ENCODE assay signal across 10 cellular contexts in genomic region chr22:19759994-19760651, GRCh38. TPM values are rescaled to one million over a fixed set of nuclear protein-coding genes. Genes with fewer than 3 reads are reported as not detected.
A peak's percentile ranks its signal among the peaks of the same experiment; 100 is the strongest.
DNase-seq lines count a peak whose midpoint lies in the region; ATAC-seq and TF ChIP-seq lines count a peak whose summit lies in the region.
"Had no signal": no experiment of that assay in that cellular context is flagged by ENCODE, and none has a peak within 500 bp of the region (broad histone marks: within the 10 kb centered on the region; RNA-seq: fewer than 3 reads in every experiment).

No MANE protein-coding gene starts in this region.

- H3K9me3 Mint-ChIP-seq in endodermal cell: no peaks in the 10 kb centered on the region

- H3K27ac Mint-ChIP-seq in endodermal cell: no peak overlapping the region

- 6 to 10% methylated on average over 11 to 16 of the region's 40 CpGs for WGBS in endodermal cell (ENCODE audit: insufficient coverage in 1 of 2, insufficient read length in 1 of 2), 2 experiments

- H4K20me1 ChIP-seq in MM.1S (ENCODE audit: insufficient read depth, low read length): no peaks in the 10 kb centered on the region

- H3K4me3 ChIP-seq in MM.1S (ENCODE audit: low read length) (no peak overlapping the region), endodermal cell (ENCODE audit: low read length) (no peak overlapping the region), skeletal muscle satellite cell (ENCODE audit: low read length) (peak overlapping the region; percentile 62)

- H2AFZ ChIP-seq in MM.1S (ENCODE audit: low read length): no peak overlapping the region

- no peaks in the 10 kb centered on the region for H3K79me2 ChIP-seq in MM.1S (ENCODE audit: low read length)

- H3K27me3 Mint-ChIP-seq in endodermal cell (ENCODE audit: insufficient read depth): peaks cover 89% of the 10 kb centered on the region

- H3K9me3 ChIP-seq in MM.1S (replicated peaks; ENCODE audit: insufficient read depth, low read length) (no peaks in the 10 kb centered on the region), endodermal cell (ENCODE audit: control insufficient read depth, low read length) (no peaks in the 10 kb centered on the region), skeletal muscle satellite cell (replicated peaks; ENCODE audit: low read length) (no peaks in the 10 kb centered on the region)
- H3K9me3 ChIP-seq: sigmoid colon had no signal

- H3K27ac ChIP-seq in MM.1S (ENCODE audit: low read length) (no peak overlapping the region), endodermal cell (ENCODE audit: low read depth, low read length) (no peak overlapping the region)
- H3K27ac ChIP-seq: sigmoid colon had no signal

- intact Hi-C loops in left colon (cut with DNase I, micrococcal nuclease): loop anchor here in 1 of 2 donors (10.0 kb wide), 1 partner anchor 65 kb away; no protein-coding TSS in a partner anchor

- peak overlapping the region; percentile 54; the same call in 1 of the 2 replicates for H3K4me2 ChIP-seq in MM.1S (ENCODE audit: low read depth, low read length)
- H3K4me2 ChIP-seq in skeletal muscle satellite cell (ENCODE audit: low read length): peak overlapping the region; percentile 78

- H3K27me3 ChIP-seq in MM.1S (replicated peaks; ENCODE audit: insufficient read depth, low read length) (peaks cover 85% of the 10 kb centered on the region), endodermal cell (ENCODE audit: control insufficient read depth, insufficient read depth, low read length, poor library complexity, severe bottlenecking) (peaks cover 95% of the 10 kb centered on the region), skeletal muscle satellite cell (ENCODE audit: control insufficient read depth, insufficient read depth, low read length) (peaks cover 10% of the 10 kb centered on the region)

- peak; percentile 24 for DNase-seq in SKM-1 treated with dmso at 0.1 percent for 144 hours (lab: John Stamatoyannopoulos, UW; ENCODE audit: unreplicated experiment)
- no peak for DNase-seq in SKM-1 (lab: John Stamatoyannopoulos, UW; ENCODE audit: unreplicated experiment)
- no peak for DNase-seq in MM.1S
- no peak for DNase-seq in endodermal cell
- no peak for DNase-seq in left colon
- DNase-seq in mesenteric fat pad (ENCODE audit: low spot score): no peak
- DNase-seq: sigmoid colon, substantia nigra had no signal

- H3K9me2 ChIP-seq in MM.1S (replicated peaks; ENCODE audit: insufficient read depth, low read length): no peaks in the 10 kb centered on the region

- peaks cover 9% of the 10 kb centered on the region for H3F3A ChIP-seq in MM.1S (ENCODE audit: insufficient read depth, low read length)

- no peak overlapping the region for H3K9ac ChIP-seq in MM.1S (ENCODE audit: low read length)
- no peak overlapping the region for H3K9ac ChIP-seq in endodermal cell (ENCODE audit: extremely low read depth, low read length, poor library complexity, severe bottlenecking)
- H3K9ac ChIP-seq in skeletal muscle satellite cell (ENCODE audit: low read depth, low read length): peak overlapping the region; percentile 78

- H3K4me3 Mint-ChIP-seq in endodermal cell: peak overlapping the region; percentile 51

- peaks cover 15% of the 10 kb centered on the region for H3K4me1 Mint-ChIP-seq in endodermal cell

- TF ChIP-seq CTCF in MM.1S (IDR thresholded peaks at IDR 0.05; ENCODE audit: low read length) (no peak), endodermal cell (conservative IDR thresholded peaks at IDR 0.05) (no peak)

- no peaks in the 10 kb centered on the region for H3K36me3 ChIP-seq in MM.1S (replicated peaks; ENCODE audit: insufficient read depth, low read length)
- no peaks in the 10 kb centered on the region for H3K36me3 ChIP-seq in endodermal cell (ENCODE audit: control insufficient read depth, insufficient read depth, low read length)
- peaks cover 12% of the 10 kb centered on the region for H3K36me3 ChIP-seq in skeletal muscle satellite cell (ENCODE audit: insufficient read depth, low read length)
- H3K36me3 ChIP-seq: sigmoid colon had no signal

- no peak for ATAC-seq in left colon
- ATAC-seq in HG02852 (IDR thresholded peaks at IDR 0.05; ENCODE audit: unreplicated experiment): no peak

- H3K36me3 Mint-ChIP-seq in endodermal cell (ENCODE audit: low read depth): no peaks in the 10 kb centered on the region

- 0 out of 2 replicates have a peak, but pooled peaks cover 3% of the 10 kb centered on the region for H3K4me1 ChIP-seq in MM.1S (ENCODE audit: low read length)
- H3K4me1 ChIP-seq in endodermal cell (ENCODE audit: control insufficient read depth, insufficient read depth, low read length): no peaks in the 10 kb centered on the region
- H3K4me1 ChIP-seq in skeletal muscle satellite cell (ENCODE audit: control insufficient read depth, insufficient read depth, low read length): peaks cover 10% of the 10 kb centered on the region

RNA-seq across cellular contexts. Expression of gene TBX1, which starts 0.5 kb away (rescaled TPM):
- 1 to 10 TPM in 1 of 2 donors, not detected in 1; 1.3 TPM for total RNA-seq in endodermal cell
- polyA plus RNA-seq in endodermal cell (2013, experiment 1 of 2): 0.75 TPM
- 1.2 TPM for polyA plus RNA-seq in endodermal cell (2013, experiment 2 of 2)
- 1.1 TPM in 1 of 2 replicates, not detected in the other for total RNA-seq in skeletal muscle satellite cell (2012; rRNA removed)
- total RNA-seq in left colon: 1 to 10 TPM; 1.6 to 1.9 TPM
- 3.0 TPM for total RNA-seq in mesenteric fat pad

RNA-seq across cellular contexts. Expression of gene GP1BB, which starts 36.8 kb away (rescaled TPM):
- total RNA-seq in endodermal cell (under 1 TPM; 0.48 to 0.62 TPM), left colon (under 1 TPM in 1 of 2 donors, not detected in 1; 0.40 TPM), mesenteric fat pad (1.8 TPM)
- polyA plus RNA-seq in endodermal cell (2013, experiment 1 of 2): 4.2 TPM
- polyA plus RNA-seq in endodermal cell (2013, experiment 2 of 2): 5.0 TPM
- 1.3 TPM in 1 of 2 replicates, not detected in the other for total RNA-seq in skeletal muscle satellite cell (2012; rRNA removed)

RNA-seq across cellular contexts. Expression of gene SEPTIN5, which starts 45.8 kb away (rescaled TPM):
- 10 to 100 TPM in 1 of 2 donors, 1 to 10 TPM in 1; 9.8 to 20.0 TPM for total RNA-seq in endodermal cell
- 45.2 TPM for polyA plus RNA-seq in endodermal cell (2013, experiment 1 of 2)
- polyA plus RNA-seq in endodermal cell (2013, experiment 2 of 2): 45.0 TPM
- total RNA-seq in skeletal muscle satellite cell (2012; rRNA removed): 5.1 and 5.7 TPM in 2 replicates
- total RNA-seq in left colon: 1 to 10 TPM; 4.4 to 4.6 TPM
- total RNA-seq in mesenteric fat pad: 7.0 TPM
